Comparison of ENCODE assay signal across 8 cellular contexts in genomic region chr6:146598785-146599405, GRCh38. TPM values are rescaled to one million over a fixed set of nuclear protein-coding genes. Genes with fewer than 3 reads are reported as not detected.
DNase-seq lines count a peak whose midpoint lies in the region; ATAC-seq, FAIRE-seq and TF ChIP-seq lines count a peak whose summit lies in the region.

TSS of gene ADGB (plus strand) at chr6:146598972. CDS start at chr6:146599041, 69 bp downstream.

- DNase-seq in AG20443 (ENCODE audit: low spot score) (peak; percentile 92), SKM-1 treated with dmso at 0.1 percent for 144 hours (lab: John Stamatoyannopoulos, UW; ENCODE audit: unreplicated experiment) (peak; percentile 79), esophagus squamous epithelium (lab: John Stamatoyannopoulos, UW) (no peak), upper lobe of right lung (peak; percentile 86), GM12892 (ENCODE audit: insufficient read length) (no peak)

- H3K27me3 ChIP-seq in esophagus squamous epithelium (no peaks in the 10 kb centered on the region), mononuclear cell (ENCODE audit: insufficient read depth, low read length) (no peaks in the 10 kb centered on the region), upper lobe of right lung (no peaks in the 10 kb centered on the region)

- WGBS in esophagus squamous epithelium, 2 donors = 6 to 26% methylated on average over 3 to 6 of the region's 32 CpGs

- peaks cover 0 to 11% (median 6%) of the 10 kb centered on the region in 3 donors for H3K4me1 ChIP-seq in esophagus squamous epithelium
- peaks cover 51% of the 10 kb centered on the region for H3K4me1 ChIP-seq in mononuclear cell (ENCODE audit: insufficient read depth, low read length)
- peaks cover 11% of the 10 kb centered on the region for H3K4me1 ChIP-seq in upper lobe of right lung

- TF ChIP-seq POLR2A in esophagus squamous epithelium (IDR thresholded peaks at IDR 0.05) (no peak), GM12892 (IDR thresholded peaks at IDR 0.05; ENCODE audit: low read depth, low read length) (no peak)

- TF ChIP-seq CTCF in esophagus squamous epithelium (IDR thresholded peaks at IDR 0.05) (no peak), upper lobe of right lung (IDR thresholded peaks at IDR 0.05) (no peak)

- no peak within 1 kb of the TSS for H3K27ac ChIP-seq in esophagus squamous epithelium
- H3K27ac ChIP-seq in upper lobe of right lung = no peak within 1 kb of the TSS

- FAIRE-seq in GM12892 (lab: Jason Lieb, UNC) = no peak

- H3K36me3 ChIP-seq in esophagus squamous epithelium = no peaks in the 10 kb centered on the region
- no peaks in the 10 kb centered on the region for H3K36me3 ChIP-seq in upper lobe of right lung

- no peaks in the 10 kb centered on the region for H3K9me3 ChIP-seq in esophagus squamous epithelium
- no peaks in the 10 kb centered on the region for H3K9me3 ChIP-seq in mononuclear cell (ENCODE audit: low read depth, low read length)
- H3K9me3 ChIP-seq in upper lobe of right lung = no peaks in the 10 kb centered on the region

- ATAC-seq in HG03280 (IDR thresholded peaks at IDR 0.05; ENCODE audit: unreplicated experiment) = peak; percentile 61
- ATAC-seq in upper lobe of right lung = peak; percentile 88
- no peak for ATAC-seq in HG03439 (IDR thresholded peaks at IDR 0.05; ENCODE audit: unreplicated experiment)

- intact Hi-C loops in esophagus squamous epithelium (cut with DNase I) (no loop called here), upper lobe of right lung (cut with DNase I) (no loop called here)

- peak within 1 kb of the TSS; percentile 17 to 64 (median 35) for H3K4me3 ChIP-seq in esophagus squamous epithelium
- H3K4me3 ChIP-seq in mononuclear cell (ENCODE audit: low read length) = peak within 1 kb of the TSS; percentile 27
- H3K4me3 ChIP-seq in upper lobe of right lung = peak within 1 kb of the TSS; percentile 44

RNA-seq across cellular contexts. Expression of gene ADGB, which starts in this region (rescaled TPM):
- total RNA-seq in esophagus squamous epithelium (under 1 TPM in 1 of 4 donors, not detected in 3; 0.19 TPM), mononuclear cell (not detected), upper lobe of right lung (not detected)
- polyA plus RNA-seq in GM12892 (2012; ENCODE audit: missing spikeins) = not detected

Comparison
In these comparisons a context has a peak if more than half of its experiments do, and no peak if none do; other contexts are left out.
1. Peak in DNase-seq, ATAC-seq and H3K4me3 ChIP-seq in upper lobe of right lung; RNA of the gene not detected or under 1 TPM.
2. DNase-seq: peak in AG20443 (single experiment) and SKM-1 treated with dmso at 0.1 percent for 144 hours (single experiment); none in esophagus squamous epithelium (single experiment) and GM12892 (single experiment).
3. Peak in every context shown above with its lines, with median percentiles within 50 percentile points of each other: H3K4me3 ChIP-seq.